Comparison of ENCODE assay signal across 1 cellular context in genomic region chr6:1486387-1486786, GRCh38.
TF ChIP-seq lines count a peak whose summit lies in the region.

No MANE protein-coding gene starts in this region.

TF ChIP-seq in WTC11, 78 proteins besides CTCF, POLR2A, EP300 and RAD21 (continued from another document):
- no peak for TF ChIP-seq ZNF532 (CRISPR knock-in tag; IDR thresholded peaks at IDR 0.05; ENCODE audit: borderline replicate concordance)
- no peak for TF ChIP-seq ZSCAN18 (CRISPR knock-in tag; IDR thresholded peaks at IDR 0.05)
- TF ChIP-seq STAT6 (CRISPR knock-in tag; conservative IDR thresholded peaks at IDR 0.05; ENCODE audit: low read depth), result no peak
- no peak for TF ChIP-seq ZBTB21 (CRISPR knock-in tag; IDR thresholded peaks at IDR 0.05; ENCODE audit: borderline replicate concordance)
- TF ChIP-seq FOXJ3 (CRISPR knock-in tag; IDR thresholded peaks at IDR 0.05; ENCODE audit: borderline replicate concordance), result no peak
- TF ChIP-seq ZNF396 (CRISPR knock-in tag; IDR thresholded peaks at IDR 0.05; ENCODE audit: borderline replicate concordance), result no peak
- TF ChIP-seq ZNF317 (CRISPR knock-in tag; IDR thresholded peaks at IDR 0.05; ENCODE audit: borderline replicate concordance, low read depth), result no peak
- TF ChIP-seq GTF2I (CRISPR knock-in tag; conservative IDR thresholded peaks at IDR 0.05), result no peak
- no peak for TF ChIP-seq USF1 (CRISPR knock-in tag; IDR thresholded peaks at IDR 0.05)
- no peak for TF ChIP-seq IRF2 (CRISPR knock-in tag; IDR thresholded peaks at IDR 0.05; ENCODE audit: borderline replicate concordance, low read depth)
